34 cellular contexts compared by ENCODE assay signal in the genomic region with DNA sequence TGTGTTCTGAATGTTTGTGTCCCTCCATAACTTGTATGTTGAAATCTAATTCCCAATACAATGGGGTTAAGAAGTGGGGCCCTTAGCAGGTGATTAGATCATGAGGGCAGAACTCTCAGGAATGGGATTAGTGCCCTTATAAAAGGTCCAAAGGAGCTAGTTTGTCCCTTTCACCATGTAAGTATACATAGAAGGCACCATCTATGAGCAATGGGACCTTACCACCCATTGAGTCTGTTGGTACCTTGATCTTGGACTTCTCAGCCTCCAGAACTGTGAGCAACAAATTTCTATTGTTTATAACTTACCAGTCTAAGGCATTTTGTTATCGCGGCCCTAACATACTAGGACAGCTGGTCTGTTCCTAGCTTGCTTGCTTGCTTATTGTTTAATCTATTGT.
"Had no signal": no experiment of that assay in that cellular context is flagged by ENCODE, and none has a peak within 500 bp of the region (broad histone marks: within the 10 kb centered on the region; RNA-seq: fewer than 3 reads in every experiment).

No MANE protein-coding gene starts in this region.

- H3K36me3 Mint-ChIP-seq: activated naive CD4-positive, alpha-beta T cell treated with anti-CD3 and anti-CD28 coated beads, Interleukin-2, amount 10 ng/mL, durations not matched to agents 7 days and 5 days; activated naive CD4-positive, alpha-beta T cell treated with anti-CD3 and anti-CD28 coated beads, Interleukin-2, amount 50 U/mL, for 24 hours; activated naive CD8-positive, alpha-beta T cell; activated naive CD8-positive, alpha-beta T cell treated with anti-CD3 and anti-CD28 coated beads for 36 hours; activated naive CD8-positive, alpha-beta T cell treated with anti-CD3 and anti-CD28 coated beads, Interleukin-2, amount 10 ng/mL, durations not matched to agents 7 days and 5 days; brain had no signal

- ATAC-seq: activated naive CD4-positive, alpha-beta T cell treated with anti-CD3 and anti-CD28 coated beads, Interleukin-2, amount 50 U/mL, for 72 hours; activated naive CD8-positive, alpha-beta T cell treated with anti-CD3 and anti-CD28 coated beads, Interleukin-2, amount 50 U/mL, for 24 hours; activated T-cell treated with anti-CD3 and anti-CD28 coated beads, Interleukin-2, amount 50 U/mL, for 72 hours; activated T-helper 17 cell treated with anti-CD3 and anti-CD28 coated beads, Interleukin-2, amount 50 U/mL, for 72 hours; body of pancreas had no signal

- H3K9me3 Mint-ChIP-seq: activated naive CD4-positive, alpha-beta T cell treated with anti-CD3 and anti-CD28 coated beads for 36 hours; activated naive CD4-positive, alpha-beta T cell treated with anti-CD3 and anti-CD28 coated beads, Interleukin-2, amount 10 ng/mL, durations not matched to agents 7 days and 5 days; activated naive CD4-positive, alpha-beta T cell treated with anti-CD3 and anti-CD28 coated beads, Interleukin-2, amount 50 U/mL, for 24 hours; activated naive CD4-positive, alpha-beta T cell treated with anti-CD3 and anti-CD28 coated beads, Interleukin-2, amount 50 U/mL, for 72 hours; activated naive CD8-positive, alpha-beta T cell treated with anti-CD3 and anti-CD28 coated beads for 36 hours; activated naive CD8-positive, alpha-beta T cell treated with anti-CD3 and anti-CD28 coated beads, Interleukin-2, amount 10 ng/mL, durations not matched to agents 7 days and 5 days; activated T-helper 1 cell treated with anti-CD3 and anti-CD28 coated beads, Interleukin-12 subunit alpha, Interleukin-12 subunit beta, Interleukin-2, Interleukin-4 antibody, amounts not matched to agents 30 ng/mL and 10 ng/mL and 1 ng/mL, durations not matched to agents 14 hours and 24 hours and 36 hours; activated T-helper 17 cell treated with anti-CD3 and anti-CD28 coated beads, Interleukin-2, amount 50 U/mL, for 72 hours; activated T-helper 2 cell treated with anti-CD3 and anti-CD28 coated beads, Interferon-gamma antibody, Interleukin-2, Interleukin-4, amounts not matched to agents 10 μg/mL and 5 μg/mL and 100 μg/mL, durations not matched to agents 14 hours and 24 hours and 36 hours; central memory CD8-positive, alpha-beta T cell had no signal

- H3K27me3 Mint-ChIP-seq: activated naive CD4-positive, alpha-beta T cell treated with anti-CD3 and anti-CD28 coated beads, Interleukin-2, amount 10 ng/mL, durations not matched to agents 7 days and 5 days; central memory CD8-positive, alpha-beta T cell had no signal

- DNase-seq: activated effector memory CD4-positive, alpha-beta T cell treated with anti-CD3 and anti-CD28 coated beads, Interleukin-2, amount 50 U/mL, for 16 hours; activated effector memory CD4-positive, alpha-beta T cell treated with Interleukin-2 at 50 U/mL for 16 hours; activated gamma-delta T cell; activated gamma-delta T cell treated with Interleukin-2 at 50 U/mL for 16 hours; activated naive CD4-positive, alpha-beta T cell; activated naive CD4-positive, alpha-beta T cell treated with anti-CD3 and anti-CD28 coated beads for 36 hours; activated naive CD4-positive, alpha-beta T cell treated with anti-CD3 and anti-CD28 coated beads, Interleukin-2, amount 10 ng/mL, durations not matched to agents 7 days and 5 days; activated naive CD4-positive, alpha-beta T cell treated with anti-CD3 and anti-CD28 coated beads, Interleukin-2, amount 50 U/mL, for 16 hours; activated naive CD4-positive, alpha-beta T cell treated with Interleukin-2 at 50 U/mL for 16 hours; activated naive CD8-positive, alpha-beta T cell treated with anti-CD3 and anti-CD28 coated beads for 36 hours; activated naive CD8-positive, alpha-beta T cell treated with anti-CD3 and anti-CD28 coated beads, Interleukin-2, amount 10 ng/mL, durations not matched to agents 7 days and 5 days; activated naive CD8-positive, alpha-beta T cell treated with anti-CD3 and anti-CD28 coated beads, Interleukin-2, amount 50 U/mL, for 24 hours; activated T-cell treated with anti-CD3 and anti-CD28 coated beads, Interleukin-2, amount 50 U/mL, for 1 hour; activated T-cell treated with anti-CD3 and anti-CD28 coated beads, Interleukin-2, amount 50 U/mL, for 24 hours; activated T-cell treated with anti-CD3 and anti-CD28 coated beads, Interleukin-2, amount 50 U/mL, for 48 hours; activated T-cell treated with anti-CD3 and anti-CD28 coated beads, Interleukin-2, amount 50 U/mL, for 72 hours; adrenal gland; amniotic stem cell; amygdala; anterior cingulate cortex; aorta; body of pancreas; brain microvascular endothelial cell; caudate nucleus; central memory CD4-positive, alpha-beta T cell; cerebellar nuclear complex had no signal

- H3K4me1 Mint-ChIP-seq: activated naive CD4-positive, alpha-beta T cell treated with anti-CD3 and anti-CD28 coated beads, Interleukin-2, amount 10 ng/mL, durations not matched to agents 7 days and 5 days; activated naive CD4-positive, alpha-beta T cell treated with anti-CD3 and anti-CD28 coated beads, Interleukin-2, amount 50 U/mL, for 24 hours; activated naive CD8-positive, alpha-beta T cell treated with anti-CD3 and anti-CD28 coated beads for 36 hours; activated naive CD8-positive, alpha-beta T cell treated with anti-CD3 and anti-CD28 coated beads, Interleukin-2, amount 10 ng/mL, durations not matched to agents 7 days and 5 days; activated naive CD8-positive, alpha-beta T cell treated with anti-CD3 and anti-CD28 coated beads, Interleukin-2, amount 50 U/mL, for 24 hours; activated T-helper 17 cell treated with anti-CD3 and anti-CD28 coated beads, Interleukin-2, amount 50 U/mL, for 72 hours; central memory CD8-positive, alpha-beta T cell had no signal

- H3K4me3 Mint-ChIP-seq: activated naive CD4-positive, alpha-beta T cell treated with anti-CD3 and anti-CD28 coated beads for 36 hours; activated naive CD4-positive, alpha-beta T cell treated with anti-CD3 and anti-CD28 coated beads, Interleukin-2, amount 10 ng/mL, durations not matched to agents 7 days and 5 days; activated naive CD4-positive, alpha-beta T cell treated with anti-CD3 and anti-CD28 coated beads, Interleukin-2, amount 50 U/mL, for 24 hours; activated naive CD8-positive, alpha-beta T cell; activated naive CD8-positive, alpha-beta T cell treated with anti-CD3 and anti-CD28 coated beads for 36 hours; activated naive CD8-positive, alpha-beta T cell treated with anti-CD3 and anti-CD28 coated beads, Interleukin-2, amount 10 ng/mL, durations not matched to agents 7 days and 5 days; activated naive CD8-positive, alpha-beta T cell treated with anti-CD3 and anti-CD28 coated beads, Interleukin-2, amount 50 U/mL, for 24 hours; activated T-cell treated with anti-CD3 and anti-CD28 coated beads, Interleukin-2, amount 50 U/mL, for 24 hours; activated T-cell treated with anti-CD3 and anti-CD28 coated beads, Interleukin-2, amount 50 U/mL, for 72 hours; activated T-helper 1 cell treated with anti-CD3 and anti-CD28 coated beads, Interleukin-12 subunit alpha, Interleukin-12 subunit beta, Interleukin-2, Interleukin-4 antibody, amounts not matched to agents 30 ng/mL and 10 ng/mL and 1 ng/mL, durations not matched to agents 14 hours and 24 hours and 36 hours; activated T-helper 17 cell treated with anti-CD3 and anti-CD28 coated beads, Interleukin-2, amount 50 U/mL, for 72 hours; brain; central memory CD8-positive, alpha-beta T cell had no signal
